ENCODE assay signal across 1 cellular context in genomic region chr4:3291969-3292570, GRCh38.
TF ChIP-seq lines count a peak whose summit lies in the region.

No MANE protein-coding gene starts in this region.

TF ChIP-seq in HepG2, 621 proteins besides CTCF, POLR2A, EP300 and RAD21 (continued from another document and continues in another):
- TF ChIP-seq DR1 (CRISPR knock-in tag; IDR thresholded peaks at IDR 0.05) (no peak), HOXA5 (CRISPR knock-in tag; IDR thresholded peaks at IDR 0.05) (peak; percentile 82), ZNF747 (CRISPR knock-in tag; IDR thresholded peaks at IDR 0.05; ENCODE audit: borderline replicate concordance) (peak; percentile 84), ZBTB25 (CRISPR knock-in tag; IDR thresholded peaks at IDR 0.05) (0 out of 2 replicates have a peak, but pooled peaks have one; percentile 1), CHD2 (IDR thresholded peaks at IDR 0.05; ENCODE audit: low read depth, low read length) (no peak), ZSCAN22 (CRISPR knock-in tag; IDR thresholded peaks at IDR 0.05) (no peak), ZHX1 (CRISPR knock-in tag; IDR thresholded peaks at IDR 0.05; ENCODE audit: low read depth) (0 out of 2 replicates have a peak, but pooled peaks have one; percentile 22), ARID2 (CRISPR knock-in tag; IDR thresholded peaks at IDR 0.05; ENCODE audit: borderline replicate concordance) (0 out of 2 replicates have a peak, but pooled peaks have one; percentile 12), ASH2L (IDR thresholded peaks at IDR 0.05; ENCODE audit: insufficient read length, low read depth, low read length) (peak; percentile 52), TBX2 (CRISPR knock-in tag; IDR thresholded peaks at IDR 0.05; ENCODE audit: borderline replicate concordance) (peak; percentile 31), TCF12 (IDR thresholded peaks at IDR 0.05) (no peak), TCF12 (CRISPR knock-in tag; IDR thresholded peaks at IDR 0.05) (peak; percentile 32; the same call in 1 of the 2 replicates), CAMTA2 (CRISPR knock-in tag; IDR thresholded peaks at IDR 0.05; ENCODE audit: borderline replicate concordance) (peak; percentile 61), KDM5B (CRISPR knock-in tag; IDR thresholded peaks at IDR 0.05; ENCODE audit: borderline replicate concordance) (peak; percentile 80; the same call in 1 of the 2 replicates), AGO1 (IDR thresholded peaks at IDR 0.05; ENCODE audit: low read depth, low read length, poor library complexity, severe bottlenecking) (no peak), SIN3A (IDR thresholded peaks at IDR 0.05; ENCODE audit: borderline replicate concordance, low read depth, low read length) (no peak; the same call in 1 of the 2 replicates), HCFC1 (IDR thresholded peaks at IDR 0.05; ENCODE audit: low read depth, low read length) (no peak), PTBP1 (IDR thresholded peaks at IDR 0.05; ENCODE audit: low read depth, low read length, poor library complexity, severe bottlenecking) (peak; percentile 23), ZSCAN25 (CRISPR knock-in tag; IDR thresholded peaks at IDR 0.05) (no peak), ZNF124 (CRISPR knock-in tag; IDR thresholded peaks at IDR 0.05) (0 out of 2 replicates have a peak, but pooled peaks have one; percentile 6), ZNF710 (CRISPR knock-in tag; IDR thresholded peaks at IDR 0.05; ENCODE audit: borderline replicate concordance) (peak; percentile 26; the same call in 1 of the 2 replicates), CBX1 (IDR thresholded peaks at IDR 0.05; ENCODE audit: low read depth) (peak; percentile 75), ZNF414 (CRISPR knock-in tag; IDR thresholded peaks at IDR 0.05) (0 out of 2 replicates have a peak, but pooled peaks have one; percentile 33), ZBTB3 (CRISPR knock-in tag; IDR thresholded peaks at IDR 0.05; ENCODE audit: borderline replicate concordance, low read depth) (0 out of 2 replicates have a peak, but pooled peaks have one; percentile 37), ZIK1 (CRISPR knock-in tag; IDR thresholded peaks at IDR 0.05; ENCODE audit: borderline replicate concordance, low read depth) (peak; percentile 11; the same call in 1 of the 2 replicates), ZNF33B (CRISPR knock-in tag; IDR thresholded peaks at IDR 0.05) (0 out of 2 replicates have a peak, but pooled peaks have one; percentile 15), ZNF761 (CRISPR knock-in tag; conservative IDR thresholded peaks at IDR 0.05) (peak; percentile 88), ZNF644 (CRISPR knock-in tag; IDR thresholded peaks at IDR 0.05; ENCODE audit: low read depth) (no peak), SRY (CRISPR knock-in tag; IDR thresholded peaks at IDR 0.05) (0 out of 2 replicates have a peak, but pooled peaks have one; percentile 14), BCL6 (CRISPR knock-in tag; IDR thresholded peaks at IDR 0.05) (0 out of 2 replicates have a peak, but pooled peaks have one; percentile 7), MNT (IDR thresholded peaks at IDR 0.05) (no peak), ZNF556 (CRISPR knock-in tag; IDR thresholded peaks at IDR 0.05; ENCODE audit: borderline replicate concordance) (peak; percentile 66; the same call in 1 of the 2 replicates)
- TF ChIP-seq, protein P1, sequence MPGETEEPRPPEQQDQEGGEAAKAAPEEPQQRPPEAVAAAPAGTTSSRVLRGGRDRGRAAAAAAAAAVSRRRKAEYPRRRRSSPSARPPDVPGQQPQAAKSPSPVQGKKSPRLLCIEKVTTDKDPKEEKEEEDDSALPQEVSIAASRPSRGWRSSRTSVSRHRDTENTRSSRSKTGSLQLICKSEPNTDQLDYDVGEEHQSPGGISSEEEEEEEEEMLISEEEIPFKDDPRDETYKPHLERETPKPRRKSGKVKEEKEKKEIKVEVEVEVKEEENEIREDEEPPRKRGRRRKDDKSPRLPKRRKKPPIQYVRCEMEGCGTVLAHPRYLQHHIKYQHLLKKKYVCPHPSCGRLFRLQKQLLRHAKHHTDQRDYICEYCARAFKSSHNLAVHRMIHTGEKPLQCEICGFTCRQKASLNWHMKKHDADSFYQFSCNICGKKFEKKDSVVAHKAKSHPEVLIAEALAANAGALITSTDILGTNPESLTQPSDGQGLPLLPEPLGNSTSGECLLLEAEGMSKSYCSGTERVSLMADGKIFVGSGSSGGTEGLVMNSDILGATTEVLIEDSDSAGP (CRISPR knock-in tag; IDR thresholded peaks at IDR 0.05; ENCODE audit: borderline replicate concordance): peak; percentile 73; the same call in 1 of the 2 replicates
- TF ChIP-seq, protein P2, sequence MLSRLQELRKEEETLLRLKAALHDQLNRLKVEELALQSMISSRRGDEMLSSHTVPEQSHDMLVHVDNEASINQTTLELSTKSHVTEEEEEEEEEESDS (CRISPR knock-in tag; IDR thresholded peaks at IDR 0.05; ENCODE audit: borderline replicate concordance): no peak
- TF ChIP-seq, protein P3, sequence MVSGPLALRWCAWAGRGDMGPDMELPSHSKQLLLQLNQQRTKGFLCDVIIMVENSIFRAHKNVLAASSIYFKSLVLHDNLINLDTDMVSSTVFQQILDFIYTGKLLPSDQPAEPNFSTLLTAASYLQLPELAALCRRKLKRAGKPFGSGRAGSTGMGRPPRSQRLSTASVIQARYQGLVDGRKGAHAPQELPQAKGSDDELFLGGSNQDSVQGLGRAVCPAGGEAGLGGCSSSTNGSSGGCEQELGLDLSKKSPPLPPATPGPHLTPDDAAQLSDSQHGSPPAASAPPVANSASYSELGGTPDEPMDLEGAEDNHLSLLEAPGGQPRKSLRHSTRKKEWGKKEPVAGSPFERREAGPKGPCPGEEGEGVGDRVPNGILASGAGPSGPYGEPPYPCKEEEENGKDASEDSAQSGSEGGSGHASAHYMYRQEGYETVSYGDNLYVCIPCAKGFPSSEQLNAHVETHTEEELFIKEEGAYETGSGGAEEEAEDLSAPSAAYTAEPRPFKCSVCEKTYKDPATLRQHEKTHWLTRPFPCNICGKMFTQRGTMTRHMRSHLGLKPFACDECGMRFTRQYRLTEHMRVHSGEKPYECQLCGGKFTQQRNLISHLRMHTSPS (CRISPR knock-in tag; IDR thresholded peaks at IDR 0.05; ENCODE audit: low read depth): no peak
- TF ChIP-seq, protein P4, sequence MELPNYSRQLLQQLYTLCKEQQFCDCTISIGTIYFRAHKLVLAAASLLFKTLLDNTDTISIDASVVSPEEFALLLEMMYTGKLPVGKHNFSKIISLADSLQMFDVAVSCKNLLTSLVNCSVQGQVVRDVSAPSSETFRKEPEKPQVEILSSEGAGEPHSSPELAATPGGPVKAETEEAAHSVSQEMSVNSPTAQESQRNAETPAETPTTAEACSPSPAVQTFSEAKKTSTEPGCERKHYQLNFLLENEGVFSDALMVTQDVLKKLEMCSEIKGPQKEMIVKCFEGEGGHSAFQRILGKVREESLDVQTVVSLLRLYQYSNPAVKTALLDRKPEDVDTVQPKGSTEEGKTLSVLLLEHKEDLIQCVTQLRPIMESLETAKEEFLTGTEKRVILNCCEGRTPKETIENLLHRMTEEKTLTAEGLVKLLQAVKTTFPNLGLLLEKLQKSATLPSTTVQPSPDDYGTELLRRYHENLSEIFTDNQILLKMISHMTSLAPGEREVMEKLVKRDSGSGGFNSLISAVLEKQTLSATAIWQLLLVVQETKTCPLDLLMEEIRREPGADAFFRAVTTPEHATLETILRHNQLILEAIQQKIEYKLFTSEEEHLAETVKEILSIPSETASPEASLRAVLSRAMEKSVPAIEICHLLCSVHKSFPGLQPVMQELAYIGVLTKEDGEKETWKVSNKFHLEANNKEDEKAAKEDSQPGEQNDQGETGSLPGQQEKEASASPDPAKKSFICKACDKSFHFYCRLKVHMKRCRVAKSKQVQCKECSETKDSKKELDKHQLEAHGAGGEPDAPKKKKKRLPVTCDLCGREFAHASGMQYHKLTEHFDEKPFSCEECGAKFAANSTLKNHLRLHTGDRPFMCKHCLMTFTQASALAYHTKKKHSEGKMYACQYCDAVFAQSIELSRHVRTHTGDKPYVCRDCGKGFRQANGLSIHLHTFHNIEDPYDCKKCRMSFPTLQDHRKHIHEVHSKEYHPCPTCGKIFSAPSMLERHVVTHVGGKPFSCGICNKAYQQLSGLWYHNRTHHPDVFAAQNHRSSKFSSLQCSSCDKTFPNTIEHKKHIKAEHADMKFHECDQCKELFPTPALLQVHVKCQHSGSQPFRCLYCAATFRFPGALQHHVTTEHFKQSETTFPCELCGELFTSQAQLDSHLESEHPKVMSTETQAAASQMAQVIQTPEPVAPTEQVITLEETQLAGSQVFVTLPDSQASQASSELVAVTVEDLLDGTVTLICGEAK (IDR thresholded peaks at IDR 0.05): no peak
- TF ChIP-seq, protein P4 (CRISPR knock-in tag; IDR thresholded peaks at IDR 0.05): 0 out of 2 replicates have a peak, but pooled peaks have one; percentile 36
